Comparison of ENCODE assay signal across 1 cellular context in the genomic region with DNA sequence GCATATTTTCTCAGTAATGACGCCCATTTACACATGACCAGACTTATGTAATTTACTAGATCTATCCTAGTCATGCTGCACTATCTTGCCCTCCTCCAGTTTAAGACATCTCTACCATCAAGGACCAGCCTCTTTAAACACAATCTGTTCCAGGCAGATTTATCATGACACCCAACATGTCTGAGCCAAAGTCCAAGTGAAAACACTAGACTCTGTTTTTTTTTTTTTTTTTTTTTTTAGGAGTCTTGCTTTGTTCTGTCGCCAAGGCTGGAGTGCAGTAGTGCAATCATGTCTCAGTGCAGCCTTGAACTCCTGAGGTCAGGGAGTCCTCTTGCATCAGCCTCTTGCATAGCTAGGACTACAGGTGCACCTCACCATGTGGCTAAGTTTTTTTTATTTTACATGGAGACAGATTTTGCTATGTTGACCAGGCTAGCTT.
TF ChIP-seq lines count a peak whose summit lies in the region.

No MANE protein-coding gene starts in this region.

TF ChIP-seq in GM23338, 12 proteins besides CTCF, POLR2A, EP300 and RAD21 (continued from another document):
- TF ChIP-seq, protein P1, sequence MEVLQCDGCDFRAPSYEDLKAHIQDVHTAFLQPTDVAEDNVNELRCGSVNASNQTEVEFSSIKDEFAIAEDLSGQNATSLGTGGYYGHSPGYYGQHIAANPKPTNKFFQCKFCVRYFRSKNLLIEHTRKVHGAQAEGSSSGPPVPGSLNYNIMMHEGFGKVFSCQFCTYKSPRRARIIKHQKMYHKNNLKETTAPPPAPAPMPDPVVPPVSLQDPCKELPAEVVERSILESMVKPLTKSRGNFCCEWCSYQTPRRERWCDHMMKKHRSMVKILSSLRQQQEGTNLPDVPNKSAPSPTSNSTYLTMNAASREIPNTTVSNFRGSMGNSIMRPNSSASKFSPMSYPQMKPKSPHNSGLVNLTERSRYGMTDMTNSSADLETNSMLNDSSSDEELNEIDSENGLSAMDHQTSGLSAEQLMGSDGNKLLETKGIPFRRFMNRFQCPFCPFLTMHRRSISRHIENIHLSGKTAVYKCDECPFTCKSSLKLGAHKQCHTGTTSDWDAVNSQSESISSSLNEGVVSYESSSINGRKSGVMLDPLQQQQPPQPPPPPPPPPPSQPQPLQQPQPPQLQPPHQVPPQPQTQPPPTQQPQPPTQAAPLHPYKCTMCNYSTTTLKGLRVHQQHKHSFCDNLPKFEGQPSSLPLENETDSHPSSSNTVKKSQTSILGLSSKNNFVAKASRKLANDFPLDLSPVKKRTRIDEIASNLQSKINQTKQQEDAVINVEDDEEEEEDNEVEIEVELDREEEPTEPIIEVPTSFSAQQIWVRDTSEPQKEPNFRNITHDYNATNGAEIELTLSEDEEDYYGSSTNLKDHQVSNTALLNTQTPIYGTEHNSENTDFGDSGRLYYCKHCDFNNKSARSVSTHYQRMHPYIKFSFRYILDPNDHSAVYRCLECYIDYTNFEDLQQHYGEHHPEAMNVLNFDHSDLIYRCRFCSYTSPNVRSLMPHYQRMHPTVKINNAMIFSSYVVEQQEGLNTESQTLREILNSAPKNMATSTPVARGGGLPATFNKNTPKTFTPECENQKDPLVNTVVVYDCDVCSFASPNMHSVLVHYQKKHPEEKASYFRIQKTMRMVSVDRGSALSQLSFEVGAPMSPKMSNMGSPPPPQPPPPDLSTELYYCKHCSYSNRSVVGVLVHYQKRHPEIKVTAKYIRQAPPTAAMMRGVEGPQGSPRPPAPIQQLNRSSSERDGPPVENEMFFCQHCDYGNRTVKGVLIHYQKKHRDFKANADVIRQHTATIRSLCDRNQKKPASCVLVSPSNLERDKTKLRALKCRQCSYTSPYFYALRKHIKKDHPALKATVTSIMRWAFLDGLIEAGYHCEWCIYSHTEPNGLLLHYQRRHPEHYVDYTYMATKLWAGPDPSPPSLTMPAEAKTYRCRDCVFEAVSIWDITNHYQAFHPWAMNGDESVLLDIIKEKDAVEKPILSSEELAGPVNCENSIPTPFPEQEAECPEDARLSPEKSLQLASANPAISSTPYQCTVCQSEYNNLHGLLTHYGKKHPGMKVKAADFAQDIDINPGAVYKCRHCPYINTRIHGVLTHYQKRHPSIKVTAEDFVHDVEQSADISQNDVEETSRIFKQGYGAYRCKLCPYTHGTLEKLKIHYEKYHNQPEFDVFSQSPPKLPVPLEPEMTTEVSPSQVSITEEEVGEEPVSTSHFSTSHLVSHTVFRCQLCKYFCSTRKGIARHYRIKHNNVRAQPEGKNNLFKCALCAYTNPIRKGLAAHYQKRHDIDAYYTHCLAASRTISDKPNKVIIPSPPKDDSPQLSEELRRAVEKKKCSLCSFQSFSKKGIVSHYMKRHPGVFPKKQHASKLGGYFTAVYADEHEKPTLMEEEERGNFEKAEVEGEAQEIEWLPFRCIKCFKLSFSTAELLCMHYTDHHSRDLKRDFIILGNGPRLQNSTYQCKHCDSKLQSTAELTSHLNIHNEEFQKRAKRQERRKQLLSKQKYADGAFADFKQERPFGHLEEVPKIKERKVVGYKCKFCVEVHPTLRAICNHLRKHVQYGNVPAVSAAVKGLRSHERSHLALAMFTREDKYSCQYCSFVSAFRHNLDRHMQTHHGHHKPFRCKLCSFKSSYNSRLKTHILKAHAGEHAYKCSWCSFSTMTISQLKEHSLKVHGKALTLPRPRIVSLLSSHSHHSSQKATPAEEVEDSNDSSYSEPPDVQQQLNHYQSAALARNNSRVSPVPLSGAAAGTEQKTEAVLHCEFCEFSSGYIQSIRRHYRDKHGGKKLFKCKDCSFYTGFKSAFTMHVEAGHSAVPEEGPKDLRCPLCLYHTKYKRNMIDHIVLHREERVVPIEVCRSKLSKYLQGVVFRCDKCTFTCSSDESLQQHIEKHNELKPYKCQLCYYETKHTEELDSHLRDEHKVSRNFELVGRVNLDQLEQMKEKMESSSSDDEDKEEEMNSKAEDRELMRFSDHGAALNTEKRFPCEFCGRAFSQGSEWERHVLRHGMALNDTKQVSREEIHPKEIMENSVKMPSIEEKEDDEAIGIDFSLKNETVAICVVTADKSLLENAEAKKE (CRISPR knock-in tag; IDR thresholded peaks at IDR 0.05), result no peak
- TF ChIP-seq STAT1 (IDR thresholded peaks at IDR 0.05; ENCODE audit: unreplicated experiment) (no peak), CREB1 (CRISPR knock-in tag; IDR thresholded peaks at IDR 0.05; ENCODE audit: low read depth) (no peak), POLR2AphosphoS5 (IDR thresholded peaks at IDR 0.05; ENCODE audit: low read depth) (no peak), ZNF114 (CRISPR knock-in tag; IDR thresholded peaks at IDR 0.05) (no peak), NANOG (IDR thresholded peaks at IDR 0.05; ENCODE audit: borderline replicate concordance) (no peak), EZH2phosphoT487 (IDR thresholded peaks at IDR 0.05; ENCODE audit: unreplicated experiment) (no peak), ZNF331 (CRISPR knock-in tag; IDR thresholded peaks at IDR 0.05; ENCODE audit: low read depth) (no peak), EZH2 (IDR thresholded peaks at IDR 0.05; ENCODE audit: low read depth, unreplicated experiment) (no peak)
